ENCODE assay signal across 9 cellular contexts in the genomic region with DNA sequence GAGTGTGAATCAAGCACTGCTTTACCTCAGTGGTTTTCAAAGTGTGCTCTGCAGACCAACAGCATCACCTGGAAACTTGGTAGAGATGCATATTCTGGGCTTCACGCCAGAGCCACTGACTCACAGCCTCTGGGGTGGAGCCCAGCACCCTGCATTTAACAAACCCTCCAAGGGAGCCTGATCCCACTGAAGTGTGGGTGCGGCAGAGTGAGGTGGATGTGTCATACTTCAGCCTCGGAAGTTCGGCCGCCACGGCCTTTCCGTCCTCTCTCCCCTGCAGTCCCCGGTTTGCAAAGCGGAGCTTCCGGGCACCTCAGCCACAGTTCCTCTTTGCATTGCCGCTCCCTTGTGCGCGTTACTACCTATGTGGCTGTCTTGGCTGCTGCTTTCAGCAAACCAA. TPM values are rescaled to one million over a fixed set of nuclear protein-coding genes. Genes with fewer than 3 reads are reported as not detected.
DNase-seq lines count a peak whose midpoint lies in the region; ATAC-seq and TF ChIP-seq lines count a peak whose summit lies in the region.
"Had no signal": no experiment of that assay in that cellular context is flagged by ENCODE, and none has a peak within 500 bp of the region (broad histone marks: within the 10 kb centered on the region; RNA-seq: fewer than 3 reads in every experiment).

No MANE protein-coding gene starts in this region.

- WGBS in hepatocyte (ENCODE audit: low lambda C conversion rate, missing lambda C conversion rate), result 89% methylated on average over 13 of the region's 13 CpGs

- H3K4me1 Mint-ChIP-seq in activated CD4-positive, alpha-beta T cell treated with anti-CD3 and anti-CD28 coated beads, Interleukin-2, amount 10 ng/mL, durations not matched to agents 7 days and 5 days, result peaks cover 1% of the 10 kb centered on the region

- H3K4me2 ChIP-seq in hepatocyte, result no peak overlapping the region

- ATAC-seq in HG03097 (IDR thresholded peaks at IDR 0.05; ENCODE audit: low FRiP score, unreplicated experiment), result no peak

- POLR2A ChIA-PET in activated CD4-positive, alpha-beta T cell treated with anti-CD3 and anti-CD28 coated beads, Interleukin-2, amount 10 ng/mL, durations not matched to agents 7 days and 5 days (lab: Charles Lee), result no interaction called here

- no peak overlapping the region for H3K27ac Mint-ChIP-seq in activated CD4-positive, alpha-beta T cell treated with anti-CD3 and anti-CD28 coated beads, Interleukin-2, amount 10 ng/mL, durations not matched to agents 7 days and 5 days

- H4K20me1 ChIP-seq in hepatocyte (ENCODE audit: insufficient read depth, poor library complexity, severe bottlenecking), result no peaks in the 10 kb centered on the region

- H3K4me3 ChIP-seq in hepatocyte, result no peak overlapping the region
- H3K4me3 ChIP-seq: right lobe of liver had no signal

- H3K27me3 ChIP-seq in hepatocyte, result no peaks in the 10 kb centered on the region
- H3K27me3 ChIP-seq: right lobe of liver had no signal

- no peaks in the 10 kb centered on the region for H3K9me2 ChIP-seq in hepatocyte (replicated peaks; ENCODE audit: insufficient read depth)

- H2AFZ ChIP-seq in hepatocyte, result no peak overlapping the region

- no peaks in the 10 kb centered on the region for H3K36me3 Mint-ChIP-seq in activated CD4-positive, alpha-beta T cell treated with anti-CD3 and anti-CD28 coated beads, Interleukin-2, amount 10 ng/mL, durations not matched to agents 7 days and 5 days (ENCODE audit: low read depth)

- peak; percentile 67 for DNase-seq in GDM1 (lab: John Stamatoyannopoulos, UW)
- DNase-seq in NCI-H1105 treated with DMSO at 0.1 percent for 48 hours (lab: John Stamatoyannopoulos, UW), result peak; percentile 87
- DNase-seq in activated CD4-positive, alpha-beta T cell treated with anti-CD3 and anti-CD28 coated beads, Interleukin-2, amount 10 ng/mL, durations not matched to agents 7 days and 5 days, result peak; percentile 13
- peak; percentile 43 for DNase-seq in hepatocyte (ENCODE audit: low spot score)
- DNase-seq in amniotic stem cell (lab: John Stamatoyannopoulos, UW), result no peak
- no peak for DNase-seq in GOT3 (lab: John Stamatoyannopoulos, UW)
- no peak for DNase-seq in DMS114 treated with DMSO at 0.1 percent for 48 hours (lab: John Stamatoyannopoulos, UW; ENCODE audit: unreplicated experiment)
- DNase-seq: right lobe of liver had no signal

- H3K9me3 ChIP-seq in hepatocyte (ENCODE audit: low read depth), result no peaks in the 10 kb centered on the region
- H3K9me3 ChIP-seq: right lobe of liver had no signal

- H3K9me3 Mint-ChIP-seq in activated CD4-positive, alpha-beta T cell treated with anti-CD3 and anti-CD28 coated beads, Interleukin-2, amount 10 ng/mL, durations not matched to agents 7 days and 5 days, result no peaks in the 10 kb centered on the region

- no peak overlapping the region for H3K4me3 Mint-ChIP-seq in activated CD4-positive, alpha-beta T cell treated with anti-CD3 and anti-CD28 coated beads, Interleukin-2, amount 10 ng/mL, durations not matched to agents 7 days and 5 days

- peaks cover 2% of the 10 kb centered on the region for H3K27me3 Mint-ChIP-seq in activated CD4-positive, alpha-beta T cell treated with anti-CD3 and anti-CD28 coated beads, Interleukin-2, amount 10 ng/mL, durations not matched to agents 7 days and 5 days

- CTCF ChIA-PET in activated CD4-positive, alpha-beta T cell treated with anti-CD3 and anti-CD28 coated beads, Interleukin-2, amount 10 ng/mL, durations not matched to agents 7 days and 5 days (lab: Charles Lee), result interaction anchor here (1.0 to 1.3 kb wide), 3 partner anchors 9 to 637 kb away, joined by 3 to 4 read pairs (median 3); no protein-coding TSS in a partner anchor

- H3K27ac ChIP-seq in hepatocyte, result peak overlapping the region; percentile 82
- H3K27ac ChIP-seq: right lobe of liver had no signal

- peaks cover 17% of the 10 kb centered on the region for H3K4me1 ChIP-seq in hepatocyte (ENCODE audit: insufficient read depth)
- H3K4me1 ChIP-seq: right lobe of liver had no signal

- no peak for TF ChIP-seq CTCF in hepatocyte (IDR thresholded peaks at IDR 0.05; ENCODE audit: poor library complexity)

- no peaks in the 10 kb centered on the region for H3K36me3 ChIP-seq in hepatocyte (replicated peaks; ENCODE audit: insufficient read depth, low read depth)
- H3K36me3 ChIP-seq: right lobe of liver had no signal

- H3K79me2 ChIP-seq in hepatocyte, result no peaks in the 10 kb centered on the region

RNA-seq across cellular contexts. Expression of a gene that starts 33.3 kb away (rescaled TPM):
- total RNA-seq in activated CD4-positive, alpha-beta T cell treated with anti-CD3 and anti-CD28 coated beads, Interleukin-2, amount 10 ng/mL, durations not matched to agents 7 days and 5 days, result 10 to 100 TPM; 32.0 to 33.9 TPM
- 78.8 and 95.7 TPM in 2 replicates for total RNA-seq in hepatocyte
- polyA plus RNA-seq in hepatocyte, result 48.1 and 49.0 TPM in 2 replicates

RNA-seq across cellular contexts. Expression of a gene that starts 33.6 kb away (rescaled TPM):
- under 1 TPM in 1 of 2 experiments, not detected in 1; 0.04 TPM for total RNA-seq in activated CD4-positive, alpha-beta T cell treated with anti-CD3 and anti-CD28 coated beads, Interleukin-2, amount 10 ng/mL, durations not matched to agents 7 days and 5 days
- 1.7 and 2.0 TPM in 2 replicates for total RNA-seq in hepatocyte
- polyA plus RNA-seq in hepatocyte, result 1.6 and 2.3 TPM in 2 replicates
- total RNA-seq: right lobe of liver had no signal

Comparison
In these comparisons a context has a peak if more than half of its experiments do, and no peak if none do; other contexts are left out.
1. DNase-seq: peak in GDM1 (single experiment), NCI-H1105 treated with DMSO at 0.1 percent for 48 hours (single experiment), activated CD4-positive, alpha-beta T cell treated with anti-CD3 and anti-CD28 coated beads, Interleukin-2, amount 10 ng/mL, durations not matched to agents 7 days and 5 days (single experiment) and hepatocyte (single experiment); none in amniotic stem cell (single experiment), GOT3 (single experiment) and DMS114 treated with DMSO at 0.1 percent for 48 hours (single experiment).